Comparison of ENCODE assay signal across 1 cellular context in genomic region chr1:233885196-233886028, GRCh38.
A peak's percentile ranks its signal among the peaks of the same experiment; 100 is the strongest.
TF ChIP-seq lines count a peak whose summit lies in the region.

No MANE protein-coding gene starts in this region.

TF ChIP-seq in HEK293, 187 proteins besides CTCF, POLR2A, EP300 and RAD21 (continued from another document):
- TF ChIP-seq HIC1 (tag by site-specific recombination; IDR thresholded peaks at IDR 0.05) (peak; percentile 88), ZNF16 (tag by site-specific recombination; IDR thresholded peaks at IDR 0.05; ENCODE audit: low read depth) (no peak), ZNF302 (tag by site-specific recombination; IDR thresholded peaks at IDR 0.05; ENCODE audit: low read depth) (no peak), GLI2 (tag by site-specific recombination; IDR thresholded peaks at IDR 0.05; ENCODE audit: borderline replicate concordance, low read depth) (no peak), OSR2 (tag by site-specific recombination; IDR thresholded peaks at IDR 0.05) (peak; percentile 31), GLIS1 (tag by site-specific recombination; IDR thresholded peaks at IDR 0.05) (peak; percentile 99)
- TF ChIP-seq, protein P1, sequence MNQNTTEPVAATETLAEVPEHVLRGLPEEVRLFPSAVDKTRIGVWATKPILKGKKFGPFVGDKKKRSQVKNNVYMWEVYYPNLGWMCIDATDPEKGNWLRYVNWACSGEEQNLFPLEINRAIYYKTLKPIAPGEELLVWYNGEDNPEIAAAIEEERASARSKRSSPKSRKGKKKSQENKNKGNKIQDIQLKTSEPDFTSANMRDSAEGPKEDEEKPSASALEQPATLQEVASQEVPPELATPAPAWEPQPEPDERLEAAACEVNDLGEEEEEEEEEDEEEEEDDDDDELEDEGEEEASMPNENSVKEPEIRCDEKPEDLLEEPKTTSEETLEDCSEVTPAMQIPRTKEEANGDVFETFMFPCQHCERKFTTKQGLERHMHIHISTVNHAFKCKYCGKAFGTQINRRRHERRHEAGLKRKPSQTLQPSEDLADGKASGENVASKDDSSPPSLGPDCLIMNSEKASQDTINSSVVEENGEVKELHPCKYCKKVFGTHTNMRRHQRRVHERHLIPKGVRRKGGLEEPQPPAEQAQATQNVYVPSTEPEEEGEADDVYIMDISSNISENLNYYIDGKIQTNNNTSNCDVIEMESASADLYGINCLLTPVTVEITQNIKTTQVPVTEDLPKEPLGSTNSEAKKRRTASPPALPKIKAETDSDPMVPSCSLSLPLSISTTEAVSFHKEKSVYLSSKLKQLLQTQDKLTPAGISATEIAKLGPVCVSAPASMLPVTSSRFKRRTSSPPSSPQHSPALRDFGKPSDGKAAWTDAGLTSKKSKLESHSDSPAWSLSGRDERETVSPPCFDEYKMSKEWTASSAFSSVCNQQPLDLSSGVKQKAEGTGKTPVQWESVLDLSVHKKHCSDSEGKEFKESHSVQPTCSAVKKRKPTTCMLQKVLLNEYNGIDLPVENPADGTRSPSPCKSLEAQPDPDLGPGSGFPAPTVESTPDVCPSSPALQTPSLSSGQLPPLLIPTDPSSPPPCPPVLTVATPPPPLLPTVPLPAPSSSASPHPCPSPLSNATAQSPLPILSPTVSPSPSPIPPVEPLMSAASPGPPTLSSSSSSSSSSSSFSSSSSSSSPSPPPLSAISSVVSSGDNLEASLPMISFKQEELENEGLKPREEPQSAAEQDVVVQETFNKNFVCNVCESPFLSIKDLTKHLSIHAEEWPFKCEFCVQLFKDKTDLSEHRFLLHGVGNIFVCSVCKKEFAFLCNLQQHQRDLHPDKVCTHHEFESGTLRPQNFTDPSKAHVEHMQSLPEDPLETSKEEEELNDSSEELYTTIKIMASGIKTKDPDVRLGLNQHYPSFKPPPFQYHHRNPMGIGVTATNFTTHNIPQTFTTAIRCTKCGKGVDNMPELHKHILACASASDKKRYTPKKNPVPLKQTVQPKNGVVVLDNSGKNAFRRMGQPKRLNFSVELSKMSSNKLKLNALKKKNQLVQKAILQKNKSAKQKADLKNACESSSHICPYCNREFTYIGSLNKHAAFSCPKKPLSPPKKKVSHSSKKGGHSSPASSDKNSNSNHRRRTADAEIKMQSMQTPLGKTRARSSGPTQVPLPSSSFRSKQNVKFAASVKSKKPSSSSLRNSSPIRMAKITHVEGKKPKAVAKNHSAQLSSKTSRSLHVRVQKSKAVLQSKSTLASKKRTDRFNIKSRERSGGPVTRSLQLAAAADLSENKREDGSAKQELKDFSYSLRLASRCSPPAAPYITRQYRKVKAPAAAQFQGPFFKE (tag by site-specific recombination; IDR thresholded peaks at IDR 0.05; ENCODE audit: borderline replicate concordance) = no peak
